In genomic region chr4:7880681-7881080, GRCh38 we compare ENCODE assay signal across 2 cellular contexts.
TF ChIP-seq lines count a peak whose summit lies in the region.

No MANE protein-coding gene starts in this region.

TF ChIP-seq in SK-N-SH, 30 proteins besides CTCF, POLR2A, EP300 and RAD21 (continued from another document):
- TF ChIP-seq, protein P1, sequence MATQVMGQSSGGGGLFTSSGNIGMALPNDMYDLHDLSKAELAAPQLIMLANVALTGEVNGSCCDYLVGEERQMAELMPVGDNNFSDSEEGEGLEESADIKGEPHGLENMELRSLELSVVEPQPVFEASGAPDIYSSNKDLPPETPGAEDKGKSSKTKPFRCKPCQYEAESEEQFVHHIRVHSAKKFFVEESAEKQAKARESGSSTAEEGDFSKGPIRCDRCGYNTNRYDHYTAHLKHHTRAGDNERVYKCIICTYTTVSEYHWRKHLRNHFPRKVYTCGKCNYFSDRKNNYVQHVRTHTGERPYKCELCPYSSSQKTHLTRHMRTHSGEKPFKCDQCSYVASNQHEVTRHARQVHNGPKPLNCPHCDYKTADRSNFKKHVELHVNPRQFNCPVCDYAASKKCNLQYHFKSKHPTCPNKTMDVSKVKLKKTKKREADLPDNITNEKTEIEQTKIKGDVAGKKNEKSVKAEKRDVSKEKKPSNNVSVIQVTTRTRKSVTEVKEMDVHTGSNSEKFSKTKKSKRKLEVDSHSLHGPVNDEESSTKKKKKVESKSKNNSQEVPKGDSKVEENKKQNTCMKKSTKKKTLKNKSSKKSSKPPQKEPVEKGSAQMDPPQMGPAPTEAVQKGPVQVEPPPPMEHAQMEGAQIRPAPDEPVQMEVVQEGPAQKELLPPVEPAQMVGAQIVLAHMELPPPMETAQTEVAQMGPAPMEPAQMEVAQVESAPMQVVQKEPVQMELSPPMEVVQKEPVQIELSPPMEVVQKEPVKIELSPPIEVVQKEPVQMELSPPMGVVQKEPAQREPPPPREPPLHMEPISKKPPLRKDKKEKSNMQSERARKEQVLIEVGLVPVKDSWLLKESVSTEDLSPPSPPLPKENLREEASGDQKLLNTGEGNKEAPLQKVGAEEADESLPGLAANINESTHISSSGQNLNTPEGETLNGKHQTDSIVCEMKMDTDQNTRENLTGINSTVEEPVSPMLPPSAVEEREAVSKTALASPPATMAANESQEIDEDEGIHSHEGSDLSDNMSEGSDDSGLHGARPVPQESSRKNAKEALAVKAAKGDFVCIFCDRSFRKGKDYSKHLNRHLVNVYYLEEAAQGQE (IDR thresholded peaks at IDR 0.05; ENCODE audit: low read depth, low read length), result no peak
- TF ChIP-seq, protein P2, sequence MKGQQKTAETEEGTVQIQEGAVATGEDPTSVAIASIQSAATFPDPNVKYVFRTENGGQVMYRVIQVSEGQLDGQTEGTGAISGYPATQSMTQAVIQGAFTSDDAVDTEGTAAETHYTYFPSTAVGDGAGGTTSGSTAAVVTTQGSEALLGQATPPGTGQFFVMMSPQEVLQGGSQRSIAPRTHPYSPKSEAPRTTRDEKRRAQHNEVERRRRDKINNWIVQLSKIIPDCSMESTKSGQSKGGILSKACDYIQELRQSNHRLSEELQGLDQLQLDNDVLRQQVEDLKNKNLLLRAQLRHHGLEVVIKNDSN (IDR thresholded peaks at IDR 0.05; ENCODE audit: borderline replicate concordance, low read depth), result no peak
- TF ChIP-seq ELF1 (IDR thresholded peaks at IDR 0.05), result no peak
- no peak for TF ChIP-seq RCOR1 (IDR thresholded peaks at IDR 0.05; ENCODE audit: low read length)
- TF ChIP-seq CHD2 (IDR thresholded peaks at IDR 0.05; ENCODE audit: low read length, partially characterized antibody), result no peak
- TF ChIP-seq SMC3 (IDR thresholded peaks at IDR 0.05; ENCODE audit: low read depth, low read length), result no peak
- TF ChIP-seq TEAD4 (IDR thresholded peaks at IDR 0.05; ENCODE audit: borderline replicate concordance, insufficient read depth), result no peak
- TF ChIP-seq GATA2 (CRISPR knock-in tag; IDR thresholded peaks at IDR 0.05), result no peak
- TF ChIP-seq FOSL2 (IDR thresholded peaks at IDR 0.05; ENCODE audit: borderline replicate concordance, low read depth), result no peak
- no peak for TF ChIP-seq TAF1 (IDR thresholded peaks at IDR 0.05; ENCODE audit: borderline replicate concordance, low read depth, low read length)
- TF ChIP-seq SIN3A (IDR thresholded peaks at IDR 0.05; ENCODE audit: borderline replicate concordance, low read depth, low read length), result no peak
- no peak for TF ChIP-seq MEF2A (IDR thresholded peaks at IDR 0.05; ENCODE audit: borderline replicate concordance, low read depth)
- TF ChIP-seq, protein P3, sequence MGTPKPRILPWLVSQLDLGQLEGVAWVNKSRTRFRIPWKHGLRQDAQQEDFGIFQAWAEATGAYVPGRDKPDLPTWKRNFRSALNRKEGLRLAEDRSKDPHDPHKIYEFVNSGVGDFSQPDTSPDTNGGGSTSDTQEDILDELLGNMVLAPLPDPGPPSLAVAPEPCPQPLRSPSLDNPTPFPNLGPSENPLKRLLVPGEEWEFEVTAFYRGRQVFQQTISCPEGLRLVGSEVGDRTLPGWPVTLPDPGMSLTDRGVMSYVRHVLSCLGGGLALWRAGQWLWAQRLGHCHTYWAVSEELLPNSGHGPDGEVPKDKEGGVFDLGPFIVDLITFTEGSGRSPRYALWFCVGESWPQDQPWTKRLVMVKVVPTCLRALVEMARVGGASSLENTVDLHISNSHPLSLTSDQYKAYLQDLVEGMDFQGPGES (IDR thresholded peaks at IDR 0.05; ENCODE audit: low read depth, low read length), result no peak
- no peak for TF ChIP-seq FOXJ3 (CRISPR knock-in tag; IDR thresholded peaks at IDR 0.05)
TF ChIP-seq in SK-N-SH: peak in this region for 0.

TF ChIP-seq in SK-N-SH treated with all-trans-retinoic acid at 6 μM for 48 hours, 23 proteins besides CTCF, POLR2A, EP300 and RAD21 (continued from another document):
- TF ChIP-seq ZC3H10 (CRISPR knock-in tag; IDR thresholded peaks at IDR 0.05), result no peak
